Comparison of ENCODE assay signal across 24 cellular contexts in genomic region chr1:228540161-228540917, GRCh38.
"Had no signal": no experiment of that assay in that cellular context is flagged by ENCODE, and none has a peak within 500 bp of the region (broad histone marks: within the 10 kb centered on the region; RNA-seq: fewer than 3 reads in every experiment).

No MANE protein-coding gene starts in this region.

- H3K9me3 ChIP-seq: adrenal gland, SJCRH30, SK-N-SH had no signal

- H3K27me3 ChIP-seq: adrenal gland, SJCRH30 had no signal

- ATAC-seq: activated CD8-positive, alpha-beta T cell treated with anti-CD3 and anti-CD28 coated beads for 36 hours; Panc1; Right ventricle myocardium inferior had no signal

- H3K9ac ChIP-seq: SK-N-SH had no signal

- H3K36me3 ChIP-seq: adrenal gland, SJCRH30 had no signal

- H3K4me1 ChIP-seq: adrenal gland, SJCRH30 had no signal

- H3K27ac ChIP-seq: adrenal gland, SJCRH30, VCaP had no signal

- H3K4me3 ChIP-seq: adrenal gland, SJCRH30 had no signal

- H3K4me2 ChIP-seq: SK-N-SH had no signal

- DNase-seq: activated CD4-positive, alpha-beta T cell treated with anti-CD3 and anti-CD28 coated beads for 4 hours; activated CD8-positive, alpha-beta memory T cell treated with anti-CD3 and anti-CD28 coated beads, Interleukin-2, amount 50 U/mL, for 4 hours; activated CD8-positive, alpha-beta T cell treated with anti-CD3 and anti-CD28 coated beads for 36 hours; activated naive CD4-positive, alpha-beta T cell treated with anti-CD3 and anti-CD28 coated beads, Interleukin-2, amount 50 U/mL, for 16 hours; activated naive CD8-positive, alpha-beta T cell treated with anti-CD3 and anti-CD28 coated beads, Interleukin-2, amount 10 ng/mL, durations not matched to agents 7 days and 5 days; adrenal gland; anterior cingulate cortex; Karpas-422; MM.1S; NCI-H1105; NCI-H1436; NCI-H1694 treated with DMSO at 0.1 percent for 48 hours; NCI-H2029 treated with DMSO at 0.1 percent for 48 hours; NCI-H510A treated with DMSO at 0.1 percent for 48 hours; NCI-H69; NK-92 treated with Interleukin-12 subunit alpha and Interleukin-12 subunit beta, amount 100 ng/mL, for 24 hours; OCI-M1; RPMI8226; SJCRH30; SK-N-SH; T-helper 1 cell had no signal
